Comparison of ENCODE assay signal across 1 cellular context in the genomic region with DNA sequence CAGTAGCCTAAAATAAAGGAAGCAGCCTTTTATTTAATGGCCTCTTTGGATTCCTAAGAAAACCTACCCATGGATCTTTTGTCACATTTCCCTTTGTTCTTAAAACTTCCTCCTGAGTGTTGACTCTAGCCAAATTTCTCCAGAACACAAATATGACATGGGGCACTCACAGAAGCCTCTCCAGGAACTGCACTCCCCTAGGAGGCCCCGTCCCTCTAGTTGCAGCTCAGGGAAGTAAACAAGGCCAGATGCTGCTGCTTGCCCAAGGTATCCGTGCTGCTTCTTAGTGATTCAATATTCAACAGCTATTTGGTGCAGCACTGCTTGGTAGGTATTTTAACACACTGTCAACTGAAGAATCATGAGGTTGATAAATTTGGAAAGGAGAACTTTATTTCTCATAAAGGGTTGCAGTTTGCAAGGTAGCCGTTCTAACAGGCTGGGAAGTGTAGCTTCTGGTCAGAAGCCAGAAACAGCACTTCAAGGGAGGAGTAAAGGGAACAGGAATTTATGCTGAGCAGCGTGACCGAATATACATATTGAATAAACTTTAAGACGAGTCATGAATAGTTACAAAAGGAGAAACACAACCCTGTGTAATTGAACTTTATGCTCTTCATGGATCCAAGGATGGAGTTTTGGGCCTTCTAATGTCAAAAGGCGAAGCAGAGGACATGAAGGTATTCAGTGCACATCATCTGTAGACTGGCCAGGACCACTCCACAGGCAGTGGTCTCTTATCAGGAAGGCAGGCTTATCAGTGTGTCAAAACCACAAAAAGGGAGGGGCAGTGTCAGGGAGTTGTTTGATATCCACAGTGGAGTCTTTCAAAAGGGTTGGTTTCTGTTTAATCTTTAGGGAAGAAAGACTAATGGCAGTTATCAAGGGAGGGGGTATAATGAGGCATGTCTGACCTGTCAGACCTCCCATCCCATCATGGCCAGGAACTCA.
TF ChIP-seq lines count a peak whose summit lies in the region.

No MANE protein-coding gene starts in this region.

TF ChIP-seq in K562, 482 proteins besides CTCF, POLR2A, EP300 and RAD21 (continued from another document and continues in another):
- TF ChIP-seq, protein P1, sequence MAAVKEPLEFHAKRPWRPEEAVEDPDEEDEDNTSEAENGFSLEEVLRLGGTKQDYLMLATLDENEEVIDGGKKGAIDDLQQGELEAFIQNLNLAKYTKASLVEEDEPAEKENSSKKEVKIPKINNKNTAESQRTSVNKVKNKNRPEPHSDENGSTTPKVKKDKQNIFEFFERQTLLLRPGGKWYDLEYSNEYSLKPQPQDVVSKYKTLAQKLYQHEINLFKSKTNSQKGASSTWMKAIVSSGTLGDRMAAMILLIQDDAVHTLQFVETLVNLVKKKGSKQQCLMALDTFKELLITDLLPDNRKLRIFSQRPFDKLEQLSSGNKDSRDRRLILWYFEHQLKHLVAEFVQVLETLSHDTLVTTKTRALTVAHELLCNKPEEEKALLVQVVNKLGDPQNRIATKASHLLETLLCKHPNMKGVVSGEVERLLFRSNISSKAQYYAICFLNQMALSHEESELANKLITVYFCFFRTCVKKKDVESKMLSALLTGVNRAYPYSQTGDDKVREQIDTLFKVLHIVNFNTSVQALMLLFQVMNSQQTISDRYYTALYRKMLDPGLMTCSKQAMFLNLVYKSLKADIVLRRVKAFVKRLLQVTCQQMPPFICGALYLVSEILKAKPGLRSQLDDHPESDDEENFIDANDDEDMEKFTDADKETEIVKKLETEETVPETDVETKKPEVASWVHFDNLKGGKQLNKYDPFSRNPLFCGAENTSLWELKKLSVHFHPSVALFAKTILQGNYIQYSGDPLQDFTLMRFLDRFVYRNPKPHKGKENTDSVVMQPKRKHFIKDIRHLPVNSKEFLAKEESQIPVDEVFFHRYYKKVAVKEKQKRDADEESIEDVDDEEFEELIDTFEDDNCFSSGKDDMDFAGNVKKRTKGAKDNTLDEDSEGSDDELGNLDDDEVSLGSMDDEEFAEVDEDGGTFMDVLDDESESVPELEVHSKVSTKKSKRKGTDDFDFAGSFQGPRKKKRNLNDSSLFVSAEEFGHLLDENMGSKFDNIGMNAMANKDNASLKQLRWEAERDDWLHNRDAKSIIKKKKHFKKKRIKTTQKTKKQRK (IDR thresholded peaks at IDR 0.05; ENCODE audit: borderline replicate concordance, low read depth, low read length) = no peak
- TF ChIP-seq HNRNPK (IDR thresholded peaks at IDR 0.05; ENCODE audit: low read depth, low read length, poor library complexity, severe bottlenecking) (no peak), RBM15 (IDR thresholded peaks at IDR 0.05; ENCODE audit: insufficient read depth, low read length) (no peak), TAF1 (IDR thresholded peaks at IDR 0.05; ENCODE audit: control insufficient read depth, extremely low read depth, insufficient read depth, low read length, severe bottlenecking) (no peak), CHCHD3 (CRISPR knock-in tag; IDR thresholded peaks at IDR 0.05) (no peak), ZNF239 (CRISPR knock-in tag; IDR thresholded peaks at IDR 0.05) (no peak), POLR3A (IDR thresholded peaks at IDR 0.05; ENCODE audit: borderline replicate concordance, extremely low read depth, insufficient read depth, insufficient read length) (no peak), TEAD1 (CRISPR knock-in tag; IDR thresholded peaks at IDR 0.05) (peak in 1 of 2 experiments; percentile 58; a peak in 1 of 4 replicates), ZNF263 (CRISPR knock-in tag; IDR thresholded peaks at IDR 0.05; ENCODE audit: borderline replicate concordance) (no peak), L3MBTL2 (IDR thresholded peaks at IDR 0.05) (0 out of 2 replicates have a peak, but pooled peaks have one; percentile 13), LARP7 (IDR thresholded peaks at IDR 0.05) (no peak), SMAD4 (CRISPR knock-in tag; conservative IDR thresholded peaks at IDR 0.05) (no peak), TAF9B (IDR thresholded peaks at IDR 0.05; ENCODE audit: partially characterized antibody) (no peak), TBP (optimal IDR thresholded peaks at IDR 0.05; ENCODE audit: low read depth, low read length) (no peak), RBM22 (IDR thresholded peaks at IDR 0.05; ENCODE audit: low read depth, low read length, poor library complexity, severe bottlenecking) (no peak), ARHGAP35 (IDR thresholded peaks at IDR 0.05; ENCODE audit: partially characterized antibody) (no peak), CREB1 (IDR thresholded peaks at IDR 0.05) (no peak), CREB1 (CRISPR knock-in tag; IDR thresholded peaks at IDR 0.05) (no peak), GATA2 (CRISPR knock-in tag; IDR thresholded peaks at IDR 0.05) (no peak), STAT5A (IDR thresholded peaks at IDR 0.05; ENCODE audit: borderline replicate concordance, low read length) (no peak), WHSC1 (IDR thresholded peaks at IDR 0.05; ENCODE audit: low read length) (no peak), TGIF2 (CRISPR knock-in tag; IDR thresholded peaks at IDR 0.05) (no peak), DDX20 (tag; IDR thresholded peaks at IDR 0.05; ENCODE audit: low read depth) (no peak), MTF1 (CRISPR knock-in tag; IDR thresholded peaks at IDR 0.05; ENCODE audit: borderline replicate concordance) (no peak), ARID2 (IDR thresholded peaks at IDR 0.05) (no peak), NCOA1 (IDR thresholded peaks at IDR 0.05; ENCODE audit: low read depth) (no peak), KLF13 (tag; IDR thresholded peaks at IDR 0.05; ENCODE audit: borderline replicate concordance, low read depth) (no peak), ZNF583 (CRISPR knock-in tag; IDR thresholded peaks at IDR 0.05) (no peak), SREBF2 (CRISPR knock-in tag; IDR thresholded peaks at IDR 0.05) (no peak), U2AF2 (optimal IDR thresholded peaks at IDR 0.05; ENCODE audit: low read depth, low read length) (no peak), ZNF766 (CRISPR knock-in tag; conservative IDR thresholded peaks at IDR 0.05) (peak; percentile 69), RCOR1 (IDR thresholded peaks at IDR 0.05; ENCODE audit: borderline replicate concordance in 1 of 2, low read depth in 2 of 2, low read length in 2 of 2) (peak in 1 of 2 experiments; percentile 74; a peak in 1 of 4 replicates), ETV1 (tag; conservative IDR thresholded peaks at IDR 0.05; ENCODE audit: low read depth) (no peak), SRSF3 (IDR thresholded peaks at IDR 0.05; ENCODE audit: insufficient read depth, low read length) (no peak), ERF (CRISPR knock-in tag; IDR thresholded peaks at IDR 0.05) (0 out of 2 replicates have a peak, but pooled peaks have one; percentile 24), GABPB2 (CRISPR knock-in tag; conservative IDR thresholded peaks at IDR 0.05) (no peak)
- TF ChIP-seq, protein P2, sequence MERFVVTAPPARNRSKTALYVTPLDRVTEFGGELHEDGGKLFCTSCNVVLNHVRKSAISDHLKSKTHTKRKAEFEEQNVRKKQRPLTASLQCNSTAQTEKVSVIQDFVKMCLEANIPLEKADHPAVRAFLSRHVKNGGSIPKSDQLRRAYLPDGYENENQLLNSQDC (CRISPR knock-in tag; IDR thresholded peaks at IDR 0.05) = no peak
- TF ChIP-seq, protein P3, sequence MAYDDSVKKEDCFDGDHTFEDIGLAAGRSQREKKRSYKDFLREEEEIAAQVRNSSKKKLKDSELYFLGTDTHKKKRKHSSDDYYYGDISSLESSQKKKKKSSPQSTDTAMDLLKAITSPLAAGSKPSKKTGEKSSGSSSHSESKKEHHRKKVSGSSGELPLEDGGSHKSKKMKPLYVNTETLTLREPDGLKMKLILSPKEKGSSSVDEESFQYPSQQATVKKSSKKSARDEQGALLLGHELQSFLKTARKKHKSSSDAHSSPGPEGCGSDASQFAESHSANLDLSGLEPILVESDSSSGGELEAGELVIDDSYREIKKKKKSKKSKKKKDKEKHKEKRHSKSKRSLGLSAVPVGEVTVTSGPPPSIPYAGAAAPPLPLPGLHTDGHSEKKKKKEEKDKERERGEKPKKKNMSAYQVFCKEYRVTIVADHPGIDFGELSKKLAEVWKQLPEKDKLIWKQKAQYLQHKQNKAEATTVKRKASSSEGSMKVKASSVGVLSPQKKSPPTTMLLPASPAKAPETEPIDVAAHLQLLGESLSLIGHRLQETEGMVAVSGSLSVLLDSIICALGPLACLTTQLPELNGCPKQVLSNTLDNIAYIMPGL (CRISPR knock-in tag; IDR thresholded peaks at IDR 0.05) = no peak
- TF ChIP-seq, protein P4, sequence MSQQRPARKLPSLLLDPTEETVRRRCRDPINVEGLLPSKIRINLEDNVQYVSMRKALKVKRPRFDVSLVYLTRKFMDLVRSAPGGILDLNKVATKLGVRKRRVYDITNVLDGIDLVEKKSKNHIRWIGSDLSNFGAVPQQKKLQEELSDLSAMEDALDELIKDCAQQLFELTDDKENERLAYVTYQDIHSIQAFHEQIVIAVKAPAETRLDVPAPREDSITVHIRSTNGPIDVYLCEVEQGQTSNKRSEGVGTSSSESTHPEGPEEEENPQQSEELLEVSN (IDR thresholded peaks at IDR 0.05; ENCODE audit: borderline replicate concordance in 1 of 2, extremely low read depth in 1 of 2, insufficient read depth in 1 of 2, insufficient read length in 1 of 2, low read depth in 1 of 2, low read length in 1 of 2, poor library complexity in 1 of 2, severe bottlenecking in 1 of 2) = no peak
- TF ChIP-seq, protein P5, sequence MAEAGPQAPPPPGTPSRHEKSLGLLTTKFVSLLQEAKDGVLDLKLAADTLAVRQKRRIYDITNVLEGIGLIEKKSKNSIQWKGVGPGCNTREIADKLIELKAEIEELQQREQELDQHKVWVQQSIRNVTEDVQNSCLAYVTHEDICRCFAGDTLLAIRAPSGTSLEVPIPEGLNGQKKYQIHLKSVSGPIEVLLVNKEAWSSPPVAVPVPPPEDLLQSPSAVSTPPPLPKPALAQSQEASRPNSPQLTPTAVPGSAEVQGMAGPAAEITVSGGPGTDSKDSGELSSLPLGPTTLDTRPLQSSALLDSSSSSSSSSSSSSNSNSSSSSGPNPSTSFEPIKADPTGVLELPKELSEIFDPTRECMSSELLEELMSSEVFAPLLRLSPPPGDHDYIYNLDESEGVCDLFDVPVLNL (CRISPR knock-in tag; IDR thresholded peaks at IDR 0.05; ENCODE audit: low read depth) = no peak
- TF ChIP-seq, protein P6, sequence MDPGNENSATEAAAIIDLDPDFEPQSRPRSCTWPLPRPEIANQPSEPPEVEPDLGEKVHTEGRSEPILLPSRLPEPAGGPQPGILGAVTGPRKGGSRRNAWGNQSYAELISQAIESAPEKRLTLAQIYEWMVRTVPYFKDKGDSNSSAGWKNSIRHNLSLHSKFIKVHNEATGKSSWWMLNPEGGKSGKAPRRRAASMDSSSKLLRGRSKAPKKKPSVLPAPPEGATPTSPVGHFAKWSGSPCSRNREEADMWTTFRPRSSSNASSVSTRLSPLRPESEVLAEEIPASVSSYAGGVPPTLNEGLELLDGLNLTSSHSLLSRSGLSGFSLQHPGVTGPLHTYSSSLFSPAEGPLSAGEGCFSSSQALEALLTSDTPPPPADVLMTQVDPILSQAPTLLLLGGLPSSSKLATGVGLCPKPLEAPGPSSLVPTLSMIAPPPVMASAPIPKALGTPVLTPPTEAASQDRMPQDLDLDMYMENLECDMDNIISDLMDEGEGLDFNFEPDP (CRISPR knock-in tag; IDR thresholded peaks at IDR 0.05) = no peak
- TF ChIP-seq, protein P7, sequence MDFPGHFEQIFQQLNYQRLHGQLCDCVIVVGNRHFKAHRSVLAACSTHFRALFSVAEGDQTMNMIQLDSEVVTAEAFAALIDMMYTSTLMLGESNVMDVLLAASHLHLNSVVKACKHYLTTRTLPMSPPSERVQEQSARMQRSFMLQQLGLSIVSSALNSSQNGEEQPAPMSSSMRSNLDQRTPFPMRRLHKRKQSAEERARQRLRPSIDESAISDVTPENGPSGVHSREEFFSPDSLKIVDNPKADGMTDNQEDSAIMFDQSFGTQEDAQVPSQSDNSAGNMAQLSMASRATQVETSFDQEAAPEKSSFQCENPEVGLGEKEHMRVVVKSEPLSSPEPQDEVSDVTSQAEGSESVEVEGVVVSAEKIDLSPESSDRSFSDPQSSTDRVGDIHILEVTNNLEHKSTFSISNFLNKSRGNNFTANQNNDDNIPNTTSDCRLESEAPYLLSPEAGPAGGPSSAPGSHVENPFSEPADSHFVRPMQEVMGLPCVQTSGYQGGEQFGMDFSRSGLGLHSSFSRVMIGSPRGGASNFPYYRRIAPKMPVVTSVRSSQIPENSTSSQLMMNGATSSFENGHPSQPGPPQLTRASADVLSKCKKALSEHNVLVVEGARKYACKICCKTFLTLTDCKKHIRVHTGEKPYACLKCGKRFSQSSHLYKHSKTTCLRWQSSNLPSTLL (IDR thresholded peaks at IDR 0.05) = no peak
- TF ChIP-seq, protein P8, sequence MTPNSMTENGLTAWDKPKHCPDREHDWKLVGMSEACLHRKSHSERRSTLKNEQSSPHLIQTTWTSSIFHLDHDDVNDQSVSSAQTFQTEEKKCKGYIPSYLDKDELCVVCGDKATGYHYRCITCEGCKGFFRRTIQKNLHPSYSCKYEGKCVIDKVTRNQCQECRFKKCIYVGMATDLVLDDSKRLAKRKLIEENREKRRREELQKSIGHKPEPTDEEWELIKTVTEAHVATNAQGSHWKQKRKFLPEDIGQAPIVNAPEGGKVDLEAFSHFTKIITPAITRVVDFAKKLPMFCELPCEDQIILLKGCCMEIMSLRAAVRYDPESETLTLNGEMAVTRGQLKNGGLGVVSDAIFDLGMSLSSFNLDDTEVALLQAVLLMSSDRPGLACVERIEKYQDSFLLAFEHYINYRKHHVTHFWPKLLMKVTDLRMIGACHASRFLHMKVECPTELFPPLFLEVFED (CRISPR knock-in tag; conservative IDR thresholded peaks at IDR 0.05) = no peak
- TF ChIP-seq, protein P9, sequence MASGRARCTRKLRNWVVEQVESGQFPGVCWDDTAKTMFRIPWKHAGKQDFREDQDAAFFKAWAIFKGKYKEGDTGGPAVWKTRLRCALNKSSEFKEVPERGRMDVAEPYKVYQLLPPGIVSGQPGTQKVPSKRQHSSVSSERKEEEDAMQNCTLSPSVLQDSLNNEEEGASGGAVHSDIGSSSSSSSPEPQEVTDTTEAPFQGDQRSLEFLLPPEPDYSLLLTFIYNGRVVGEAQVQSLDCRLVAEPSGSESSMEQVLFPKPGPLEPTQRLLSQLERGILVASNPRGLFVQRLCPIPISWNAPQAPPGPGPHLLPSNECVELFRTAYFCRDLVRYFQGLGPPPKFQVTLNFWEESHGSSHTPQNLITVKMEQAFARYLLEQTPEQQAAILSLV (tag; IDR thresholded peaks at IDR 0.05) = no peak
- TF ChIP-seq, protein P10, sequence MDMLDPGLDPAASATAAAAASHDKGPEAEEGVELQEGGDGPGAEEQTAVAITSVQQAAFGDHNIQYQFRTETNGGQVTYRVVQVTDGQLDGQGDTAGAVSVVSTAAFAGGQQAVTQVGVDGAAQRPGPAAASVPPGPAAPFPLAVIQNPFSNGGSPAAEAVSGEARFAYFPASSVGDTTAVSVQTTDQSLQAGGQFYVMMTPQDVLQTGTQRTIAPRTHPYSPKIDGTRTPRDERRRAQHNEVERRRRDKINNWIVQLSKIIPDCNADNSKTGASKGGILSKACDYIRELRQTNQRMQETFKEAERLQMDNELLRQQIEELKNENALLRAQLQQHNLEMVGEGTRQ (CRISPR knock-in tag; IDR thresholded peaks at IDR 0.05) = no peak
